14 cellular contexts compared by ENCODE assay signal in genomic region chr9:92482336-92482735, GRCh38. TPM values are rescaled to one million over a fixed set of nuclear protein-coding genes. Genes with fewer than 3 reads are reported as not detected.
DNase-seq lines count a peak whose midpoint lies in the region; ATAC-seq, FAIRE-seq and TF ChIP-seq lines count a peak whose summit lies in the region.
"Had no signal": no experiment of that assay in that cellular context is flagged by ENCODE, and none has a peak within 500 bp of the region (broad histone marks: within the 10 kb centered on the region; RNA-seq: fewer than 3 reads in every experiment).

TSS of gene ASPN (minus strand) at chr9:92482506.

- no peaks in the 10 kb centered on the region for H3K36me3 ChIP-seq in liver (ENCODE audit: control insufficient read depth in 4 of 4, insufficient read depth in 3 of 4, low read depth in 1 of 4, low read length in 3 of 4)
- no peaks in the 10 kb centered on the region for H3K36me3 ChIP-seq in HepG2 (replicated peaks in 1 of 2; ENCODE audit: control insufficient read depth in 1 of 2, insufficient read depth in 2 of 2, low read length in 2 of 2)
- H3K36me3 ChIP-seq in osteoblast (ENCODE audit: insufficient read depth, low read length), result no peaks in the 10 kb centered on the region

- H3K4me2 ChIP-seq in HepG2 (ENCODE audit: low read depth, low read length), result no peak within 1 kb of the TSS
- peak within 1 kb of the TSS; percentile 3 for H3K4me2 ChIP-seq in osteoblast (ENCODE audit: insufficient read depth, low read length)
- H3K4me2 ChIP-seq: A549 had no signal

- in situ Hi-C loops in HepG2 (cut with HindIII; ENCODE audit: extremely low pct_ligation_motif_present, low pct_unique_long_range_greater_than_20kb), result no loop called here

- intact Hi-C loops in HepG2 (cut with micrococcal nuclease; ENCODE audit: unreplicated experiment), result no loop called here

- H3K27me3 ChIP-seq in liver (ENCODE audit: control insufficient read depth in 4 of 4, insufficient read depth in 4 of 4, low read length in 3 of 4), result no peaks in the 10 kb centered on the region
- H3K27me3 ChIP-seq in HepG2 (ENCODE audit: control insufficient read depth in 1 of 2, insufficient read depth in 2 of 2, low read length in 2 of 2), result no peaks in the 10 kb centered on the region
- H3K27me3 ChIP-seq in osteoblast (ENCODE audit: insufficient read depth, low read length), result no peaks in the 10 kb centered on the region

- H3K4me3 ChIP-seq in liver (ENCODE audit: low read depth in 1 of 3, low read length in 3 of 3), result no peak within 1 kb of the TSS
- H3K4me3 ChIP-seq in HepG2 (replicated peaks in 1 of 3; ENCODE audit: insufficient read depth in 1 of 3, low read depth in 2 of 3, low read length in 3 of 3), result no peak within 1 kb of the TSS
- H3K4me3 ChIP-seq in fibroblast of mammary gland (ENCODE audit: control insufficient read depth, low read depth, low read length), result no peak within 1 kb of the TSS
- no peak within 1 kb of the TSS for H3K4me3 ChIP-seq in osteoblast (ENCODE audit: insufficient read depth, low read length)
- H3K4me3 ChIP-seq: A549, lung had no signal

- 86% methylated on average over 3 of the region's 3 CpGs for WGBS in liver
- WGBS in HepG2 (ENCODE audit: low lambda C conversion rate), result 97% methylated on average over 3 of the region's 3 CpGs

- CTCF ChIA-PET in HepG2 (lab: Yijun Ruan, JAX; ENCODE audit: low intra/inter-chr PET ratio, low total read pairs), result no interaction called here

- H3K4me1 ChIP-seq in liver (ENCODE audit: control insufficient read depth in 4 of 4, insufficient read depth in 4 of 4, low read length in 3 of 4) (no peaks in the 10 kb centered on the region), HepG2 (ENCODE audit: insufficient read depth, low read length) (peaks cover 13% of the 10 kb centered on the region), osteoblast (ENCODE audit: insufficient read depth, low read length) (peaks cover 21% of the 10 kb centered on the region)

- no peaks in the 10 kb centered on the region for H3K9me3 ChIP-seq in liver (ENCODE audit: control insufficient read depth in 4 of 4, low read length in 3 of 4)
- H3K9me3 ChIP-seq in HepG2 (ENCODE audit: low read length), result no peaks in the 10 kb centered on the region
- H3K9me3 ChIP-seq in osteoblast (ENCODE audit: low read depth, low read length), result no peaks in the 10 kb centered on the region
- H3K9me3 ChIP-seq: A549 had no signal

- TF ChIP-seq POLR2A in HepG2 (IDR thresholded peaks at IDR 0.05; ENCODE audit: insufficient read depth in 1 of 2, low read depth in 2 of 2, low read length in 2 of 2), result no peak

- H3K27ac ChIP-seq in liver (ENCODE audit: low read depth in 1 of 2, low read length in 2 of 2), result no peak within 1 kb of the TSS
- H3K27ac ChIP-seq in HepG2 (ENCODE audit: extremely low read length, insufficient read depth, low read length), result no peak within 1 kb of the TSS
- H3K27ac ChIP-seq in osteoblast (ENCODE audit: low read depth, low read length), result no peak within 1 kb of the TSS
- H3K27ac ChIP-seq: A549 had no signal

- H4K20me1 ChIP-seq in HepG2 (ENCODE audit: insufficient read depth, low read length) (no peaks in the 10 kb centered on the region), osteoblast (ENCODE audit: insufficient read depth, low read length) (no peaks in the 10 kb centered on the region)

- no peak for TF ChIP-seq EP300 in HepG2 (IDR thresholded peaks at IDR 0.05; ENCODE audit: low read depth in 2 of 2, low read length in 2 of 2)
- no peak for TF ChIP-seq EP300 in HepG2 (CRISPR knock-in tag; IDR thresholded peaks at IDR 0.05; ENCODE audit: borderline replicate concordance)

- TF ChIP-seq CTCF in liver (IDR thresholded peaks at IDR 0.05; ENCODE audit: low read depth, low read length, missing input control) (no peak), HepG2 (CRISPR knock-in tag; IDR thresholded peaks at IDR 0.05) (no peak), fibroblast of mammary gland (conservative IDR thresholded peaks at IDR 0.05; ENCODE audit: control insufficient read depth, insufficient read depth, low read depth, low read length) (no peak), osteoblast (IDR thresholded peaks at IDR 0.05; ENCODE audit: extremely low read depth, low read depth, low read length) (no peak), omental fat pad (IDR thresholded peaks at IDR 0.05) (no peak)

- ATAC-seq in HepG2 (no peak), omental fat pad (ENCODE audit: low FRiP score) (no peak), HG02885 (IDR thresholded peaks at IDR 0.05; ENCODE audit: poor library complexity, unreplicated experiment) (no peak)
- ATAC-seq: A549; activated CD8-positive, alpha-beta T cell treated with anti-CD3 and anti-CD28 coated beads, Interleukin-2, amount 10 ng/mL, durations not matched to agents 7 days and 5 days; activated naive CD8-positive, alpha-beta T cell treated with anti-CD3 and anti-CD28 coated beads, Interleukin-2, amount 50 U/mL, for 24 hours; stimulated activated memory B cell treated with anti-CD40 and anti-IgM and Interleukin-4, amounts not matched to agents 10 μg/mL and 1 μg/mL and 100 μg/mL, for 72 hours had no signal

- POLR2A ChIA-PET in HepG2 (lab: Yijun Ruan, JAX), result no interaction called here

- DNase-seq in HepG2 (ENCODE audit: low spot score), result no peak
- DNase-seq in fibroblast of mammary gland (ENCODE audit: low read depth), result peak; percentile 83
- no peak for DNase-seq in osteoblast (ENCODE audit: insufficient read length, low spot score, missing footprints)
- DNase-seq in omental fat pad (ENCODE audit: low spot score), result no peak
- no peak for DNase-seq in NCI-H526 treated with DMSO at 0.1 percent for 48 hours (lab: John Stamatoyannopoulos, UW)
- DNase-seq in stimulated activated CD4-positive, alpha-beta T cell treated with anti-CD3 and anti-CD28 coated beads, Interleukin-2, amount 100 ng/mL, for 24 hours, result no peak
- DNase-seq: activated CD8-positive, alpha-beta T cell treated with anti-CD3 and anti-CD28 coated beads, Interleukin-2, amount 10 ng/mL, durations not matched to agents 7 days and 5 days; activated naive CD8-positive, alpha-beta T cell treated with anti-CD3 and anti-CD28 coated beads, Interleukin-2, amount 50 U/mL, for 24 hours had no signal

- TF ChIP-seq RAD21 in liver (IDR thresholded peaks at IDR 0.05) (no peak), HepG2 (CRISPR knock-in tag; IDR thresholded peaks at IDR 0.05) (no peak)

- H3K9ac ChIP-seq in liver (ENCODE audit: low read depth in 1 of 2, low read length in 2 of 2) (no peak within 1 kb of the TSS), HepG2 (ENCODE audit: insufficient read depth, low read depth, low read length) (no peak within 1 kb of the TSS)

- no TSS peak for BruUV-seq in HepG2 (replicated peaks; lab: Mats Ljungman, UMichigan)

- H3K79me2 ChIP-seq in HepG2 (ENCODE audit: insufficient read depth, low read length), result no peaks in the 10 kb centered on the region
- no peaks in the 10 kb centered on the region for H3K79me2 ChIP-seq in osteoblast (ENCODE audit: insufficient read depth, low read length)

- no peak within 1 kb of the TSS for H2AFZ ChIP-seq in HepG2 (ENCODE audit: low read length)
- peak within 1 kb of the TSS; percentile 77 for H2AFZ ChIP-seq in osteoblast (ENCODE audit: low read length)

- no peak for FAIRE-seq in HepG2 (lab: Jason Lieb, UNC)
- FAIRE-seq: A549 had no signal

TF ChIP-seq in liver, 16 proteins besides CTCF, POLR2A, EP300 and RAD21 (continues in another document):
- TF ChIP-seq HNF4G (IDR thresholded peaks at IDR 0.05) (no peak), TAF1 (conservative IDR thresholded peaks at IDR 0.05) (peak; percentile 24)

TF ChIP-seq in HepG2, 621 proteins besides CTCF, POLR2A, EP300 and RAD21 (continues in another document):
- TF ChIP-seq SUZ12 (IDR thresholded peaks at IDR 0.05; ENCODE audit: low read depth, low read length) (no peak), CAMTA2 (CRISPR knock-in tag; IDR thresholded peaks at IDR 0.05; ENCODE audit: borderline replicate concordance) (no peak), ZNF503 (CRISPR knock-in tag; IDR thresholded peaks at IDR 0.05) (no peak)

RNA-seq across cellular contexts. Expression of gene ASPN, which starts in this region (rescaled TPM):
- total RNA-seq in liver (10 to 100 TPM in 1 of 2 donors, 1 to 10 TPM in 1; 6.4 to 11.4 TPM), HepG2 (2016; rRNA removed; fragmentation: Illumina TruSeq; extraction: Trizol) (not detected in 2 replicates), osteoblast (1.1 and 1.2 TPM in 2 replicates), omental fat pad (10 to 100 TPM in 2 of 4 donors, 1 to 10 TPM in 2; 4.8 to 17.7 (median 11.4) TPM)
- polyA plus RNA-seq in liver (1 to 10 TPM; 6.6 to 7.2 TPM), HepG2 (2011; rRNA removed) (not detected in 2 replicates)
- total RNA-seq in HepG2 (2016; cell fraction: cytosol; rRNA removed; fragmentation: Illumina TruSeq; extraction: Trizol; ENCODE audit: low read depth), result not detected in 2 replicates
- total RNA-seq in HepG2 (2016; cell fraction: insoluble cytoplasmic fraction; rRNA removed; fragmentation: Illumina TruSeq; extraction: Trizol), result not detected in 2 replicates
- total RNA-seq in HepG2 (2016; cell fraction: membrane; rRNA removed; fragmentation: Illumina TruSeq; extraction: Trizol), result not detected in 2 replicates
- total RNA-seq in HepG2 (2016; cell fraction: nucleus; rRNA removed; fragmentation: Illumina TruSeq; extraction: Trizol), result not detected in 2 replicates
- not detected in 2 replicates for polyA plus RNA-seq in HepG2 (2011; cell fraction: cytosol; rRNA removed)
- not detected in 2 replicates for polyA plus RNA-seq in HepG2 (2011; cell fraction: nucleus; rRNA removed)
- not detected in 2 replicates for polyA plus RNA-seq in HepG2 (2012)
- polyA plus RNA-seq in HepG2 (2016; cell fraction: cytosol; fragmentation: Illumina TruSeq; extraction: Trizol; ENCODE audit: low read depth), result not detected in 2 replicates
- not detected in 2 replicates for polyA plus RNA-seq in HepG2 (2016; cell fraction: insoluble cytoplasmic fraction; fragmentation: Illumina TruSeq; extraction: Trizol; ENCODE audit: low read depth)
- polyA plus RNA-seq in HepG2 (2016; cell fraction: membrane; fragmentation: Illumina TruSeq; extraction: Trizol; ENCODE audit: low read depth), result not detected in 2 replicates
- not detected in 2 replicates for polyA plus RNA-seq in HepG2 (2016; cell fraction: nucleus; fragmentation: Illumina TruSeq; extraction: Trizol; ENCODE audit: insufficient read depth, low read depth)
- polyA minus RNA-seq in HepG2 (2011; rRNA and poly(A)+ RNA removed; ENCODE audit: low replicate concordance), result not detected in 2 replicates
- not detected in 2 replicates for polyA minus RNA-seq in HepG2 (2011; cell fraction: cytosol; rRNA and poly(A)+ RNA removed)
- not detected in 2 replicates for polyA minus RNA-seq in HepG2 (2011; cell fraction: nucleus; rRNA and poly(A)+ RNA removed)
- total RNA-seq: activated CD8-positive, alpha-beta T cell treated with anti-CD3 and anti-CD28 coated beads, Interleukin-2, amount 10 ng/mL, durations not matched to agents 7 days and 5 days; epithelial cell of proximal tubule had no signal
- polyA plus RNA-seq: A549 had no signal
